Comparison of ENCODE assay signal across 17 cellular contexts in the genomic region with DNA sequence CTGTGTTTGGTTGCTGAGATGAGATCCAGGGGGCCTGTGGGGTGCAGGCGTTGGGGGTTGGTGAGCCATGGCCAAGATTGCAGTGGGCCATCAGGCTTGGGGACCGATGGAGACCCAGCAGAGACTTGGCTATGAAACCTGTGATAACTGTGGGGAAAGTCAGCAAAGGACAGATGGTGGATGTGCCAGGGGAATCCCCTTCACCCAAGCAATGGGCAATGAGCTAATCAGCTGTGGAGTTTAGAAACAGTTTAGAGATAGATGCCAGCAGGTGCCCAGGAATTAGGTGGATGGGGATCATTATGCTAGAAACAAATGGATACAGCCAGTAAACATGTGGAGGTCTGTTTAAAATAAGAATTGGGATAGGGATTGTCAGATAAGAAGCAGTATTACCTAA.
A peak's percentile ranks its signal among the peaks of the same experiment; 100 is the strongest.
DNase-seq lines count a peak whose midpoint lies in the region; ATAC-seq, FAIRE-seq and TF ChIP-seq lines count a peak whose summit lies in the region.
"Had no signal": no experiment of that assay in that cellular context is flagged by ENCODE, and none has a peak within 500 bp of the region (broad histone marks: within the 10 kb centered on the region; RNA-seq: fewer than 3 reads in every experiment).

No MANE protein-coding gene starts in this region.

- TF ChIP-seq POLR2A in H54 (IDR thresholded peaks at IDR 0.05; ENCODE audit: low read depth, low read length): no peak

- peak; percentile 36 for FAIRE-seq in H54 (lab: Jason Lieb, UNC)
- FAIRE-seq: A549, D721Med, GM12878, GM18507 had no signal

- DNase-seq in H54 (ENCODE audit: insufficient read length, low spot score) (no peak), NCI-H69 (lab: John Stamatoyannopoulos, UW) (peak; percentile 51), DMS153 treated with DMSO at 0.1 percent for 48 hours (lab: John Stamatoyannopoulos, UW; ENCODE audit: unreplicated experiment) (no peak), OCI-M1 (lab: John Stamatoyannopoulos, UW) (no peak), NCI-H2196 treated with DMSO at 0.1 percent for 48 hours (lab: John Stamatoyannopoulos, UW; ENCODE audit: unreplicated experiment) (no peak), anterior cingulate cortex (lab: John Stamatoyannopoulos, UW) (no peak)
- DNase-seq: BE2C; CD4-positive, alpha-beta memory T cell; COR-L47; GOT3; IMR-90; KBM-7 had no signal

- peak; percentile 43 for ATAC-seq in HG03442 (IDR thresholded peaks at IDR 0.05; ENCODE audit: unreplicated experiment)
- ATAC-seq: A549, GM12878 had no signal
